Comparison of ENCODE assay signal across 1 cellular context in genomic region chr19:16441661-16442071, GRCh38.
TF ChIP-seq lines count a peak whose summit lies in the region.

No MANE protein-coding gene starts in this region.

TF ChIP-seq in K562, 482 proteins besides CTCF, POLR2A, EP300 and RAD21:
- TF ChIP-seq HBP1 (CRISPR knock-in tag; IDR thresholded peaks at IDR 0.05) (no peak), SMC3 (conservative IDR thresholded peaks at IDR 0.05; ENCODE audit: insufficient read depth, low read depth, low read length) (0 out of 2 replicates have a peak, but pooled peaks have one; percentile 24), ZBTB33 (CRISPR knock-in tag; IDR thresholded peaks at IDR 0.05) (peak; percentile 52; the same call in 1 of the 2 replicates)
- TF ChIP-seq, protein P1, sequence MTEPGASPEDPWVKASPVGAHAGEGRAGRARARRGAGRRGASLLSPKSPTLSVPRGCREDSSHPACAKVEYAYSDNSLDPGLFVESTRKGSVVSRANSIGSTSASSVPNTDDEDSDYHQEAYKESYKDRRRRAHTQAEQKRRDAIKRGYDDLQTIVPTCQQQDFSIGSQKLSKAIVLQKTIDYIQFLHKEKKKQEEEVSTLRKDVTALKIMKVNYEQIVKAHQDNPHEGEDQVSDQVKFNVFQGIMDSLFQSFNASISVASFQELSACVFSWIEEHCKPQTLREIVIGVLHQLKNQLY (CRISPR knock-in tag; conservative IDR thresholded peaks at IDR 0.05) = no peak
